ENCODE assay signal across 25 cellular contexts in the genomic region with DNA sequence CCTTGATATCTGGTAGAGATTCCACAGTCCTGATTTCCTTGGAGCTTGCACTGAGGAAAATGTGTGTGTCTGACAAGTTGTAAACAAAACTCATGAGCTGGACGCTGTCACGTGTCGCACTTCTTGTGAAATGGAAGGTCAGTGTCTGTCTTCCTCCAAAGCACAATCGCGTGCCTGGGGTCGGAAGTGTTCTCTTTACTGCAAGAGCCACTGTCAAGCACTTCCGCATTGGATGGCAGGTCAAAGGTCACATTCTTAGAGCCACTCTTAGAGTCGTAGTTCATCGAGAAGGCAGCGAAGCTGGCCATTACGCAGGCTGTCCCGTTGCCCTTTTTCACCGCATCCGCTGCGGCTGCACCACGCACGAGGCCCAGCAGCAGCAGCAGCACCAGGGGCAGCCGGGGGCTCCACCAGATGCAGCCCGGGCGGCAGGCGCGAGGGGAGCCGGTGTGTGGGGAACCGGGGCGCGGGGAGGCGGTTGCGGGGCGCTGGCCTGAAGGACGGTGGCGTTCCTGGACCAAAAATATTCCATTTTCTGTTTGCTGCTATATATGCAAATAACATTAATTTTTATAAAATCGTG. TPM values are rescaled to one million over a fixed set of nuclear protein-coding genes. Genes with fewer than 3 reads are reported as not detected.
"Had no signal": no experiment of that assay in that cellular context is flagged by ENCODE, and none has a peak within 500 bp of the region (broad histone marks: within the 10 kb centered on the region; RNA-seq: fewer than 3 reads in every experiment).

No MANE protein-coding gene starts in this region.

- H3K36me3 ChIP-seq: cardiac muscle cell, left lung, prostate gland, right atrium auricular region, tibial nerve, vagina had no signal

- FAIRE-seq: kidney had no signal

- H3K27me3 ChIP-seq: cardiac muscle cell, right atrium auricular region, tibial nerve, vagina had no signal

- DNase-seq: activated CD4-positive, alpha-beta T cell treated with anti-CD3 and anti-CD28 coated beads for 48 hours; activated CD4-positive, CD25-positive, alpha-beta regulatory T cell; activated CD8-positive, alpha-beta T cell treated with anti-CD3 and anti-CD28 coated beads, Interleukin-2, amount 10 ng/mL, durations not matched to agents 7 days and 5 days; amygdala; foreskin keratinocyte; hypothalamus; kidney; left lung; midbrain; stimulated activated CD4-positive, alpha-beta T cell treated with anti-CD3 and anti-CD28 coated beads, Interleukin-2, amount 100 ng/mL, for 24 hours; stimulated activated naive CD4-positive, alpha-beta T cell treated with Interleukin-2 at 50 U/mL for 16 hours; substantia nigra; T-helper 1 cell; T-helper 9 cell had no signal

- H3K4me1 ChIP-seq: foreskin keratinocyte, left lung, prostate gland, right atrium auricular region, tibial nerve, vagina had no signal

- ATAC-seq: activated CD8-positive, alpha-beta T cell treated with anti-CD3 and anti-CD28 coated beads, Interleukin-2, amount 10 ng/mL, durations not matched to agents 7 days and 5 days; foreskin keratinocyte; left lung had no signal

- H3K27ac ChIP-seq: cardiac muscle cell, epithelial cell of prostate, foreskin keratinocyte, left lung, prostate gland, right atrium auricular region, tibial nerve, vagina had no signal

- H3K4me3 ChIP-seq: cardiac muscle cell, left lung, prostate gland, right atrium auricular region, tibial nerve, vagina had no signal

- H3K9me3 ChIP-seq: left lung, prostate gland, vagina had no signal

RNA-seq across cellular contexts. Expression of gene LRTM2, which starts 45.0 kb away (rescaled TPM):
- total RNA-seq: activated CD8-positive, alpha-beta T cell treated with anti-CD3 and anti-CD28 coated beads, Interleukin-2, amount 10 ng/mL, durations not matched to agents 7 days and 5 days; cardiac muscle cell; dermis microvascular lymphatic vessel endothelial cell; fibroblast of lung; foreskin keratinocyte; kidney; left lung; lung microvascular endothelial cell; omental fat pad; prostate gland; right atrium auricular region; tibial nerve; vagina had no signal
- polyA plus RNA-seq: cardiac muscle cell, fibroblast of lung, foreskin keratinocyte had no signal

RNA-seq across cellular contexts. Expression of gene CACNA2D4, which starts 53.1 kb away (rescaled TPM):
- total RNA-seq: lung microvascular endothelial cell had no signal
- polyA plus RNA-seq: neural cell had no signal
